13 cellular contexts compared by ENCODE assay signal in the genomic region with DNA sequence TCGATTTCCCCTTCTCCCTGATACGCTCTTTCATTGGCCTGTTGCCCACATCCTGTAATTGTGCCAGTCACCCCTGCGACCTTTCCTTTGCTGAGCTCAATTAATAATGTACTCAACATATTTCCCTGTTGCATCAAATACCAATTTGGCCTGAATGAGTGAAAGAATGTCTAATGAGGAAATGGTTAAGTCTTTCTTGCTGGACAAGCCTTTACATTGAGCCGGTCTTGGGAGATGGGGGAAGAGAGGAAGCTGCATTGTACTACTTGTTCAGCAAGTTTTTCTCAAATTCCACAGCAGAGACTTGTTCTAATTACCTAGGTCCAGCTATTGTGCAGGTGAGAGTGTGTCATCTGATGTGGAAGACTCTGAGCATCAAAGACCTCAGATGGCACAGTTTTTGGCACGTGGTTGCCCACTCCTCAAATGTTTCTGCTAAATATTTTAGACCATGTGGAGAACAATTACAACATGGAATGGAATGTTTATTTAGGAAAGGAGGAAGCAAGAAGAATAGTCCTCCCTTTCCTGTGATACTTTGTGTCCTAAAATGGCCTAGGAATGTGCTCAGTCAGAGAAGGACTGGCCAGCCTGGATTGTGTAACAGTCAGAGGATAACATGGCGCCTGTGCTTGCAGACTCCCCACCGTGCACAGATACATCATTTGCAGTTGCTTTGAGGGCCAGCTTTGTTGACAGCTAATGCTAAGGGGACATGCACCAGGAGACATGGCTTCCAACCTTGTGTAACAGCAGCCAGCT.
DNase-seq lines count a peak whose midpoint lies in the region; ATAC-seq and TF ChIP-seq lines count a peak whose summit lies in the region.
"Had no signal": no experiment of that assay in that cellular context is flagged by ENCODE, and none has a peak within 500 bp of the region (broad histone marks: within the 10 kb centered on the region; RNA-seq: fewer than 3 reads in every experiment).

No MANE protein-coding gene starts in this region.

- no peak for TF ChIP-seq CTCF in Caco-2 (IDR thresholded peaks at IDR 0.05; ENCODE audit: insufficient read depth in 1 of 2, low read depth in 1 of 2, low read length in 1 of 2, severe bottlenecking in 1 of 2, unreplicated experiment in 1 of 2)
- TF ChIP-seq CTCF in fibroblast of the aortic adventitia (IDR thresholded peaks at IDR 0.05; ENCODE audit: insufficient read depth, low read length) = no peak
- no peak for TF ChIP-seq CTCF in esophagus squamous epithelium (IDR thresholded peaks at IDR 0.05)

- ATAC-seq in HG02885 (IDR thresholded peaks at IDR 0.05; ENCODE audit: poor library complexity, unreplicated experiment) = no peak
- no peak for ATAC-seq in GM21576 (IDR thresholded peaks at IDR 0.05; ENCODE audit: unreplicated experiment)
- ATAC-seq in activated naive CD8-positive, alpha-beta T cell treated with anti-CD3 and anti-CD28 coated beads, Interleukin-2, amount 50 U/mL, for 24 hours = no peak

- H3K36me3 Mint-ChIP-seq in Caco-2 (ENCODE audit: insufficient read depth, unreplicated experiment) = peaks cover 6% of the 10 kb centered on the region
- H3K36me3 Mint-ChIP-seq in activated naive CD8-positive, alpha-beta T cell treated with anti-CD3 and anti-CD28 coated beads, Interleukin-2, amount 50 U/mL, for 24 hours (ENCODE audit: low read depth) = no peaks in the 10 kb centered on the region

- no peaks in the 10 kb centered on the region for H3K27me3 ChIP-seq in Caco-2 (replicated peaks; ENCODE audit: control insufficient read depth, insufficient read depth, low read length)
- H3K27me3 ChIP-seq in neuronal stem cell (ENCODE audit: control insufficient read depth in 3 of 3, insufficient read depth in 3 of 3, low read depth in 1 of 3, low read length in 3 of 3) = no peaks in the 10 kb centered on the region
- peaks cover 0 to 5% (median 2%) of the 10 kb centered on the region in 4 donors for H3K27me3 ChIP-seq in esophagus squamous epithelium

- H3K4me3 ChIP-seq in Caco-2 (ENCODE audit: low read depth, low read length) (no peak overlapping the region), fibroblast of the aortic adventitia (ENCODE audit: low read depth, low read length) (no peak overlapping the region), neuronal stem cell (ENCODE audit: low read length in 2 of 2) (no peak overlapping the region), esophagus squamous epithelium (no peak overlapping the region)

- no peak overlapping the region for H3K9ac ChIP-seq in neuronal stem cell (ENCODE audit: low read depth, low read length, poor library complexity)

- H3K27ac ChIP-seq in neuronal stem cell (replicated peaks; ENCODE audit: low read length) = no peak overlapping the region
- H3K27ac ChIP-seq in esophagus squamous epithelium = peak overlapping the region in 2 of 4 donors; percentile 58 to 59
- H3K27ac ChIP-seq: C4-2B, VCaP had no signal

- WGBS in neuronal stem cell (ENCODE audit: extremely low coverage in 2 of 2, insufficient read length in 2 of 2, insufficient replicate concordance in 1 of 2), 2 donors = no CpG with 5 or more reads among the region's 7 CpGs
- WGBS in esophagus squamous epithelium, 2 donors = 35 to 38% methylated on average over 6 to 7 of the region's 7 CpGs

- no TSS peak for BruUV-seq in Caco-2 (replicated peaks; lab: Mats Ljungman, UMichigan)

- no peak overlapping the region for H2BK5ac ChIP-seq in neuronal stem cell (ENCODE audit: low read length)

- intact Hi-C loops in Caco-2 (cut with micrococcal nuclease; ENCODE audit: unreplicated experiment) = loop anchor here (2.0 kb wide), 1 partner anchor 17 kb away; no protein-coding TSS in a partner anchor
- intact Hi-C loops in esophagus squamous epithelium (cut with DNase I) = no loop called here

- no peak overlapping the region for H4K8ac ChIP-seq in neuronal stem cell (ENCODE audit: low read depth, low read length)

- H3K27ac Mint-ChIP-seq in Caco-2 (ENCODE audit: unreplicated experiment) = peak overlapping the region; percentile 25
- H3K27ac Mint-ChIP-seq in activated naive CD8-positive, alpha-beta T cell treated with anti-CD3 and anti-CD28 coated beads, Interleukin-2, amount 50 U/mL, for 24 hours = no peak overlapping the region
- H3K27ac Mint-ChIP-seq: activated naive CD4-positive, alpha-beta T cell treated with anti-CD3 and anti-CD28 coated beads for 36 hours had no signal

- H3K4me1 Mint-ChIP-seq in Caco-2 (ENCODE audit: low read depth, unreplicated experiment) = peaks cover 12% of the 10 kb centered on the region
- H3K4me1 Mint-ChIP-seq in activated naive CD8-positive, alpha-beta T cell treated with anti-CD3 and anti-CD28 coated beads, Interleukin-2, amount 50 U/mL, for 24 hours = no peaks in the 10 kb centered on the region

- H3K9me3 ChIP-seq in Caco-2 = no peaks in the 10 kb centered on the region
- H3K9me3 ChIP-seq in neuronal stem cell (replicated peaks in 1 of 2; ENCODE audit: control insufficient read depth in 2 of 2, insufficient read depth in 1 of 2, low read depth in 1 of 2, low read length in 2 of 2) = peaks cover 0 to 7% of the 10 kb centered on the region in 2 donors
- H3K9me3 ChIP-seq in esophagus squamous epithelium = no peaks in the 10 kb centered on the region

- POLR2A ChIA-PET in Caco-2 (lab: Charles Lee) = no interaction called here

- H3K9me3 Mint-ChIP-seq in Caco-2 (ENCODE audit: unreplicated experiment) = no peaks in the 10 kb centered on the region
- H3K9me3 Mint-ChIP-seq in activated naive CD8-positive, alpha-beta T cell treated with anti-CD3 and anti-CD28 coated beads, Interleukin-2, amount 50 U/mL, for 24 hours = no peaks in the 10 kb centered on the region
- H3K9me3 Mint-ChIP-seq: activated naive CD4-positive, alpha-beta T cell treated with anti-CD3 and anti-CD28 coated beads for 36 hours had no signal

- no peak overlapping the region for H2BK15ac ChIP-seq in neuronal stem cell (ENCODE audit: low read length)

- H3K36me3 ChIP-seq in Caco-2 (ENCODE audit: control insufficient read depth, insufficient read depth, low read length) = no peaks in the 10 kb centered on the region
- no peaks in the 10 kb centered on the region for H3K36me3 ChIP-seq in neuronal stem cell (replicated peaks in 1 of 2; ENCODE audit: control insufficient read depth in 2 of 2, insufficient read depth in 2 of 2, low read length in 2 of 2)
- no peaks in the 10 kb centered on the region for H3K36me3 ChIP-seq in esophagus squamous epithelium

- no peak overlapping the region for H3K4ac ChIP-seq in neuronal stem cell (ENCODE audit: low read length)

- peak overlapping the region; percentile 15 for H3K4me3 Mint-ChIP-seq in Caco-2 (ENCODE audit: unreplicated experiment)
- H3K4me3 Mint-ChIP-seq in activated naive CD8-positive, alpha-beta T cell treated with anti-CD3 and anti-CD28 coated beads, Interleukin-2, amount 50 U/mL, for 24 hours = no peak overlapping the region
- H3K4me3 Mint-ChIP-seq: activated naive CD4-positive, alpha-beta T cell treated with anti-CD3 and anti-CD28 coated beads for 36 hours had no signal

- H2BK12ac ChIP-seq in neuronal stem cell (ENCODE audit: low read length) = no peak overlapping the region

- H2AFZ ChIP-seq in neuronal stem cell (ENCODE audit: low read length) = no peak overlapping the region

- no peak overlapping the region for H4K91ac ChIP-seq in neuronal stem cell (ENCODE audit: low read depth, low read length, poor library complexity)

- peak overlapping the region; percentile 9 for H3K14ac ChIP-seq in neuronal stem cell (ENCODE audit: low read length)

- DNase-seq in Caco-2 (peak; percentile 48 to 64), NOMO-1 treated with dmso at 0.1 percent for 144 hours (lab: John Stamatoyannopoulos, UW; ENCODE audit: unreplicated experiment) (peak; percentile 21), fibroblast of the aortic adventitia (ENCODE audit: low read depth) (peak; percentile 95), neuronal stem cell (ENCODE audit: low spot score) (no peak), esophagus squamous epithelium (lab: John Stamatoyannopoulos, UW) (no peak)
- DNase-seq in activated naive CD8-positive, alpha-beta T cell treated with anti-CD3 and anti-CD28 coated beads, Interleukin-2, amount 50 U/mL, for 24 hours = no peak
- DNase-seq: activated naive CD4-positive, alpha-beta T cell treated with anti-CD3 and anti-CD28 coated beads for 36 hours; foreskin melanocyte; NCI-H69 had no signal

- TF ChIP-seq POLR2A in esophagus squamous epithelium (IDR thresholded peaks at IDR 0.05) = no peak

- no peak overlapping the region for H3K23ac ChIP-seq in neuronal stem cell (ENCODE audit: low read depth, low read length, poor library complexity)

- H3K27me3 Mint-ChIP-seq in Caco-2 (ENCODE audit: insufficient read depth, unreplicated experiment) = no peaks in the 10 kb centered on the region
- peaks cover 11% of the 10 kb centered on the region for H3K27me3 Mint-ChIP-seq in activated naive CD8-positive, alpha-beta T cell treated with anti-CD3 and anti-CD28 coated beads, Interleukin-2, amount 50 U/mL, for 24 hours

- peaks cover 19% of the 10 kb centered on the region for H3K4me1 ChIP-seq in Caco-2
- H3K4me1 ChIP-seq in neuronal stem cell (ENCODE audit: control insufficient read depth in 2 of 2, insufficient read depth in 1 of 2, low read depth in 1 of 2, low read length in 2 of 2) = peaks cover 17 to 29% of the 10 kb centered on the region in 2 donors
- peaks cover 0 to 51% (median 14%) of the 10 kb centered on the region in 3 donors for H3K4me1 ChIP-seq in esophagus squamous epithelium

- H3K79me1 ChIP-seq in neuronal stem cell (ENCODE audit: low read depth, low read length) = no peaks in the 10 kb centered on the region

- H3K4me2 ChIP-seq in neuronal stem cell (ENCODE audit: insufficient read depth, low read length, poor library complexity, severe bottlenecking) = no peak overlapping the region

- peak overlapping the region; percentile 55 for H3K18ac ChIP-seq in neuronal stem cell (ENCODE audit: low read length)

- H2BK120ac ChIP-seq in neuronal stem cell (ENCODE audit: low read depth, low read length) = no peak overlapping the region

- CTCF ChIA-PET in Caco-2 (lab: Charles Lee) = interaction anchor here (0.5 to 0.8 kb wide), 3 partner anchors 44 to 348 kb away, joined by 3 to 4 read pairs (median 3); no protein-coding TSS in a partner anchor

- H2AK5ac ChIP-seq in neuronal stem cell (ENCODE audit: low read depth, low read length) = peak overlapping the region; percentile 7

Comparison
In these comparisons a context has a peak if more than half of its experiments do, and no peak if none do; other contexts are left out.
1. DNase-seq: peak in Caco-2 (2 of 2), NOMO-1 treated with dmso at 0.1 percent for 144 hours (single experiment) and fibroblast of the aortic adventitia (single experiment); none in neuronal stem cell (single experiment), esophagus squamous epithelium (single experiment) and activated naive CD8-positive, alpha-beta T cell treated with anti-CD3 and anti-CD28 coated beads, Interleukin-2, amount 50 U/mL, for 24 hours (single experiment).